11 cellular contexts compared by ENCODE assay signal in genomic region chr4:127406187-127406586, GRCh38.
"Had no signal": no experiment of that assay in that cellular context is flagged by ENCODE, and none has a peak within 500 bp of the region (broad histone marks: within the 10 kb centered on the region; RNA-seq: fewer than 3 reads in every experiment).

No MANE protein-coding gene starts in this region.

- H3K36me3 ChIP-seq: HAP-1 had no signal

- H3K4me2 ChIP-seq: GM23338 had no signal

- H3K27ac ChIP-seq: GM23248 had no signal

- FAIRE-seq: H1, H54 had no signal

- H3K4me3 Mint-ChIP-seq: GM23338, H9, HFFc6 had no signal

- ATAC-seq: GM23338, HCT116 had no signal

- H3K4me3 ChIP-seq: GM23248, GM23338, HAP-1 had no signal

- DNase-seq: GM23248, GOT3, H7, H9, HCEC 1CT, HFFc6 had no signal

- H3K4me1 ChIP-seq: HAP-1 had no signal

- H3K27ac Mint-ChIP-seq: GM23338, H9, HFFc6 had no signal

- H3K9ac ChIP-seq: GM23248 had no signal

- H2AFZ ChIP-seq: GM23248, GM23338 had no signal
